1 cellular context compared by ENCODE assay signal in genomic region chr3:126941721-126942270, GRCh38.
TF ChIP-seq lines count a peak whose summit lies in the region.

No MANE protein-coding gene starts in this region.

TF ChIP-seq in GM23338, 12 proteins besides CTCF, POLR2A, EP300 and RAD21 (continued from another document):
- TF ChIP-seq ZNF462 (CRISPR knock-in tag; IDR thresholded peaks at IDR 0.05), result no peak
TF ChIP-seq in GM23338: peak in this region for 0.
